In the genomic region with DNA sequence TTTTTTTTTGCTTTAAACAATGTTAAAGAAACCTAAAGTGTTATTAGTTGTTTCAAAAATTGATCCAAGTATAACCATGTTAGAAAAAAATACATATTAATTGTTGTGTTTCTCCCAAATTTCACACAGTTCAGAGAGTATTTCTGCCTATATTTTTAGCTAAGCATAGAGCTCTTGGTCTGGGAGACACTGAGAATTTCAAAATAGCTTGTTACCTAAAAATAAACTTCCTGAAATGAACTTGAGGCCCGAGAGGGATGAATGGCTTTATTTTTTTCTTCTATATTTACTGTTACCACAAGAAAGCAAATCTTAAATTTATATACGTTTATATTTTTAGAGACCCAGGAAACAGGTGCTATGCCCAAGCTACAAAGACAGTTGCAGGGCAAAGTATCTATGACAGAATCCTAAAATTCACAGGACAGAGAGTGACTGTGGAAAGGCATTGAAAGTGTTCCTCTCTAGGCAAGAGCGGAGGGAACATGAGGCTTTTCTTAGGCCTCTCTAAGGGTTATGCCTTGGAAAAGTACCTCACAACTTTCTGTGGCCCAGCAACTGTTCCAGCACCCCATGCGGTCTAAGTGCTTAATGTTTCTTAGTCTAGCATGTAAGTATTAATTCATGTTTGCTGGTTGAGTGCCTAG, we compare ENCODE assay signal across 10 cellular contexts. TPM values are rescaled to one million over a fixed set of nuclear protein-coding genes. Genes with fewer than 3 reads are reported as not detected.
DNase-seq lines count a peak whose midpoint lies in the region; ATAC-seq, FAIRE-seq and TF ChIP-seq lines count a peak whose summit lies in the region.
"Had no signal": no experiment of that assay in that cellular context is flagged by ENCODE, and none has a peak within 500 bp of the region (broad histone marks: within the 10 kb centered on the region; RNA-seq: fewer than 3 reads in every experiment).

No MANE protein-coding gene starts in this region.

- H3K9me3 ChIP-seq in mammary epithelial cell (replicated peaks; ENCODE audit: insufficient read depth, low read length) (no peaks in the 10 kb centered on the region), HepG2 (ENCODE audit: low read length) (no peaks in the 10 kb centered on the region), aorta (ENCODE audit: control insufficient read depth, low read length) (no peaks in the 10 kb centered on the region), GM23248 (ENCODE audit: low read depth) (no peaks in the 10 kb centered on the region)
- H3K9me3 ChIP-seq: BE2C had no signal

- 79% methylated on average over 4 of the region's 4 CpGs for WGBS in mammary epithelial cell (ENCODE audit: low coverage, missing lambda C conversion rate)
- WGBS in HepG2 (ENCODE audit: low lambda C conversion rate) = 66% methylated on average over 4 of the region's 4 CpGs
- WGBS in aorta, 2 donors = 12 to 19% methylated on average over 4 of the region's 4 CpGs
- 85% methylated on average over 4 of the region's 4 CpGs for WGBS in GM23248 (ENCODE audit: low coverage in 1 of 2, low lambda C conversion rate in 2 of 2, missing lambda C conversion rate in 2 of 2), 2 experiments

- TF ChIP-seq CTCF in MCF 10A (IDR thresholded peaks at IDR 0.05; ENCODE audit: unreplicated experiment) (no peak), mammary epithelial cell (conservative IDR thresholded peaks at IDR 0.05 in 1 of 2, IDR thresholded peaks at IDR 0.05 in 1 of 2; ENCODE audit: extremely low read depth in 1 of 2, insufficient read depth in 1 of 2, low read depth in 1 of 2, low read length in 2 of 2) (no peak), activated B cell treated with CpG ODN at 0.5 μM for 24 hours (IDR thresholded peaks at IDR 0.05) (no peak), HepG2 (CRISPR knock-in tag; IDR thresholded peaks at IDR 0.05) (no peak)

- H3K36me3 Mint-ChIP-seq in MCF 10A (ENCODE audit: insufficient read depth, unreplicated experiment) (peaks cover 85% of the 10 kb centered on the region), activated B cell treated with CpG ODN at 0.5 μM for 24 hours (ENCODE audit: low read depth) (peaks cover 58% of the 10 kb centered on the region)

- H3K27me3 Mint-ChIP-seq in MCF 10A (ENCODE audit: insufficient read depth, unreplicated experiment) = no peaks in the 10 kb centered on the region
- no peaks in the 10 kb centered on the region for H3K27me3 Mint-ChIP-seq in activated B cell treated with CpG ODN at 0.5 μM for 24 hours

- H2AFZ ChIP-seq in mammary epithelial cell (ENCODE audit: low read depth, low read length) = no peak overlapping the region
- H2AFZ ChIP-seq in HepG2 (ENCODE audit: low read length) = no peak overlapping the region
- no peak overlapping the region for H2AFZ ChIP-seq in GM23248

- no TSS peak for BruUV-seq in MCF 10A (replicated peaks; lab: Mats Ljungman, UMichigan)
- BruUV-seq in mammary epithelial cell (replicated peaks; lab: Mats Ljungman, UMichigan) = no TSS peak
- no TSS peak for BruUV-seq in HepG2 (replicated peaks; lab: Mats Ljungman, UMichigan)

- in situ Hi-C loops in mammary epithelial cell (cut with MboI; ENCODE audit: low sequenced_read_pairs in 2 of 2) = no loop called here
- in situ Hi-C loops in HepG2 (cut with HindIII; ENCODE audit: extremely low pct_ligation_motif_present, low pct_unique_long_range_greater_than_20kb) = no loop called here
- in situ Hi-C loops in GM23248 (cut with MboI) = no loop called here

- dilution Hi-C loops in mammary epithelial cell (cut with HindIII; ENCODE audit: low sequenced_read_pairs) = no loop called here

- no peaks in the 10 kb centered on the region for H3K9me2 ChIP-seq in GM23248 (ENCODE audit: insufficient read depth)

- H3K9ac ChIP-seq in mammary epithelial cell (ENCODE audit: insufficient read depth, low read length) (no peak overlapping the region), HepG2 (ENCODE audit: insufficient read depth, low read depth, low read length) (no peak overlapping the region), GM23248 (no peak overlapping the region)

- POLR2A ChIA-PET in MCF 10A (lab: Yijun Ruan, JAX) (interaction anchor here (0.7 to 2.2 kb wide), 8 partner anchors 7 to 125 kb away, joined by 4 to 8 read pairs (median 5); partner anchors contain the start of gene TGFBR2), activated B cell treated with CpG ODN at 0.5 μM for 24 hours (lab: Charles Lee) (interaction anchor here (0.7 to 5.0 kb wide), 16 partner anchors 7 to 165 kb away, joined by 3 to 42 read pairs (median 8); partner anchors contain the start of gene TGFBR2), HepG2 (lab: Yijun Ruan, JAX) (interaction anchor here (1.2 to 2.1 kb wide), 2 partner anchors 12 to 383 kb away, joined by 3 to 6 read pairs; no protein-coding TSS in a partner anchor)

- H4K20me1 ChIP-seq in mammary epithelial cell (ENCODE audit: insufficient read depth, low read length) (peaks cover 10% of the 10 kb centered on the region), HepG2 (ENCODE audit: insufficient read depth, low read length) (peaks cover 100% of the 10 kb centered on the region), GM23248 (ENCODE audit: insufficient read depth) (0 out of 2 replicates have a peak, but pooled peaks cover 6% of the 10 kb centered on the region)

- H3K27me3 ChIP-seq in mammary epithelial cell (ENCODE audit: insufficient read depth, low read length) (no peaks in the 10 kb centered on the region), HepG2 (ENCODE audit: control insufficient read depth in 1 of 2, insufficient read depth in 2 of 2, low read length in 2 of 2) (no peaks in the 10 kb centered on the region), aorta (ENCODE audit: control insufficient read depth in 1 of 2, insufficient read depth in 2 of 2, low read length in 1 of 2) (no peaks in the 10 kb centered on the region), GM23248 (replicated peaks; ENCODE audit: insufficient read depth) (no peaks in the 10 kb centered on the region)
- H3K27me3 ChIP-seq: BE2C had no signal

- FAIRE-seq in HepG2 (lab: Jason Lieb, UNC) = no peak

- DNase-seq in MCF 10A (ENCODE audit: unreplicated experiment) = no peak
- DNase-seq in mammary epithelial cell = no peak
- no peak for DNase-seq in activated B cell treated with CpG ODN at 0.5 μM for 24 hours
- no peak for DNase-seq in HepG2 (ENCODE audit: low spot score)
- DNase-seq in aorta = no peak
- DNase-seq in GM23248 = no peak
- no peak for DNase-seq in NK-92 treated with Interleukin-12 subunit alpha and Interleukin-12 subunit beta, amount 100 ng/mL, for 24 hours (lab: John Stamatoyannopoulos, UW)
- no peak for DNase-seq in SHP77 (lab: John Stamatoyannopoulos, UW)
- DNase-seq: BE2C, NCI-H510A had no signal

- H3K79me2 ChIP-seq in mammary epithelial cell (ENCODE audit: insufficient read depth, low read length) = peaks cover 99% of the 10 kb centered on the region
- H3K79me2 ChIP-seq in HepG2 (ENCODE audit: insufficient read depth, low read length) = peaks cover 98% of the 10 kb centered on the region
- peaks cover 100% of the 10 kb centered on the region for H3K79me2 ChIP-seq in GM23248 (ENCODE audit: insufficient read depth)

- peaks cover 13% of the 10 kb centered on the region for H3K4me1 ChIP-seq in mammary epithelial cell (ENCODE audit: insufficient read depth, low read length)
- H3K4me1 ChIP-seq in HepG2 (ENCODE audit: insufficient read depth, low read length) = peaks cover 95% of the 10 kb centered on the region
- H3K4me1 ChIP-seq in aorta (ENCODE audit: control insufficient read depth in 1 of 2, insufficient read depth in 2 of 2, low read length in 2 of 2) = peaks cover 14 to 18% of the 10 kb centered on the region in 2 donors
- peaks cover 40% of the 10 kb centered on the region for H3K4me1 ChIP-seq in GM23248 (ENCODE audit: insufficient read depth)
- H3K4me1 ChIP-seq: BE2C had no signal

- H3K36me3 ChIP-seq in mammary epithelial cell (ENCODE audit: insufficient read depth, low read length) (peaks cover 32% of the 10 kb centered on the region), HepG2 (replicated peaks in 1 of 2; ENCODE audit: control insufficient read depth in 1 of 2, insufficient read depth in 2 of 2, low read length in 2 of 2) (peaks cover 21 to 78% of the 10 kb centered on the region in 2 experiments), aorta (ENCODE audit: control insufficient read depth in 1 of 2, insufficient read depth in 2 of 2, low read length in 1 of 2) (peaks cover 6 to 11% of the 10 kb centered on the region in 2 donors), GM23248 (ENCODE audit: low read depth) (peaks cover 37% of the 10 kb centered on the region)
- H3K36me3 ChIP-seq: BE2C had no signal

- H3K27ac ChIP-seq in mammary epithelial cell (ENCODE audit: insufficient read depth, low read depth, low read length) (no peak overlapping the region), HepG2 (ENCODE audit: extremely low read length, insufficient read depth, low read length) (no peak overlapping the region), aorta (ENCODE audit: low read depth in 1 of 2, low read length in 2 of 2) (peak overlapping the region; percentile 52 to 55), GM23248 (no peak overlapping the region)

- H3K4me3 ChIP-seq in mammary epithelial cell (replicated peaks in 1 of 3; ENCODE audit: insufficient read depth in 1 of 3, low read depth in 2 of 3, low read length in 3 of 3) = no peak overlapping the region
- no peak overlapping the region for H3K4me3 ChIP-seq in HepG2 (replicated peaks in 1 of 3; ENCODE audit: insufficient read depth in 1 of 3, low read depth in 2 of 3, low read length in 3 of 3)
- H3K4me3 ChIP-seq in aorta (ENCODE audit: low read length in 2 of 2) = no peak overlapping the region
- H3K4me3 ChIP-seq in GM23248 = no peak overlapping the region

- TF ChIP-seq EP300 in HepG2 (IDR thresholded peaks at IDR 0.05; ENCODE audit: low read depth in 2 of 2, low read length in 2 of 2) (no peak), HepG2 (CRISPR knock-in tag; IDR thresholded peaks at IDR 0.05; ENCODE audit: borderline replicate concordance) (no peak)

- ATAC-seq in activated B cell treated with CpG ODN at 0.5 μM for 24 hours (ENCODE audit: low read depth) = peak; percentile 4
- ATAC-seq in HepG2 = no peak
- ATAC-seq in aorta (ENCODE audit: low FRiP score) = peak; percentile 11

- H3K27ac Mint-ChIP-seq in MCF 10A (ENCODE audit: low read depth, unreplicated experiment) = peak overlapping the region; percentile 25
- H3K27ac Mint-ChIP-seq in activated B cell treated with CpG ODN at 0.5 μM for 24 hours = peak overlapping the region; percentile 91

- H3K9me3 Mint-ChIP-seq in MCF 10A (ENCODE audit: unreplicated experiment) (no peaks in the 10 kb centered on the region), activated B cell treated with CpG ODN at 0.5 μM for 24 hours (no peaks in the 10 kb centered on the region)

- H3K4me1 Mint-ChIP-seq in MCF 10A (ENCODE audit: insufficient read depth, unreplicated experiment) = peaks cover 37% of the 10 kb centered on the region
- peaks cover 98% of the 10 kb centered on the region for H3K4me1 Mint-ChIP-seq in activated B cell treated with CpG ODN at 0.5 μM for 24 hours

- peaks cover 26% of the 10 kb centered on the region for H3F3A ChIP-seq in GM23248 (ENCODE audit: insufficient read depth)

- no peak overlapping the region for H3K4me2 ChIP-seq in mammary epithelial cell (ENCODE audit: insufficient read depth, low read depth, low read length)
- no peak overlapping the region for H3K4me2 ChIP-seq in HepG2 (ENCODE audit: low read depth, low read length)
- H3K4me2 ChIP-seq in GM23248 (ENCODE audit: unreplicated experiment) = no peak overlapping the region

- intact Hi-C loops in MCF 10A (cut with micrococcal nuclease) = no loop called here
- intact Hi-C loops in mammary epithelial cell (cut with micrococcal nuclease) = no loop called here
- intact Hi-C loops in activated B cell treated with CpG ODN at 0.5 μM for 24 hours (cut with micrococcal nuclease) = loop anchor here (5.0 to 10.0 kb wide), 2 partner anchors 34 to 1792 kb away; no protein-coding TSS in a partner anchor
- intact Hi-C loops in HepG2 (cut with micrococcal nuclease; ENCODE audit: unreplicated experiment) = no loop called here
- intact Hi-C loops in aorta (cut with DNase I) = no loop called here

- H3K4me3 Mint-ChIP-seq in MCF 10A (ENCODE audit: unreplicated experiment) (no peak overlapping the region), activated B cell treated with CpG ODN at 0.5 μM for 24 hours (peak overlapping the region; percentile 28)

- TF ChIP-seq RAD21 in HepG2 (CRISPR knock-in tag; IDR thresholded peaks at IDR 0.05) = no peak

- peak in 1 of 2 experiments; percentile 20; a peak in 1 of 4 replicates for TF ChIP-seq POLR2A in HepG2 (IDR thresholded peaks at IDR 0.05; ENCODE audit: insufficient read depth in 1 of 2, low read depth in 2 of 2, low read length in 2 of 2)

- CTCF ChIA-PET in MCF 10A (lab: Yijun Ruan, JAX) = interaction anchor here (1.0 to 1.2 kb wide), 3 partner anchors 8 to 34 kb away, joined by 3 to 8 read pairs (median 3); no protein-coding TSS in a partner anchor
- CTCF ChIA-PET in mammary epithelial cell (lab: Charles Lee; ENCODE audit: low non-redundant PET) = interaction anchor here (0.9 kb wide), 1 partner anchor 62 kb away, joined by 4 read pairs; no protein-coding TSS in a partner anchor
- CTCF ChIA-PET in activated B cell treated with CpG ODN at 0.5 μM for 24 hours (lab: Charles Lee) = interaction anchor here (0.7 to 2.8 kb wide), 6 partner anchors 14 to 444 kb away, joined by 3 to 12 read pairs (median 6); partner anchors contain the start of gene TGFBR2
- CTCF ChIA-PET in HepG2 (lab: Yijun Ruan, JAX; ENCODE audit: low intra/inter-chr PET ratio, low total read pairs) = no interaction called here

RNA-seq across cellular contexts. Expression of gene TGFBR2, which starts 36.4 kb away (rescaled TPM):
- total RNA-seq in MCF 10A (2022) = 103 and 104 TPM in 2 replicates
- total RNA-seq in mammary epithelial cell = 100 to 1,000 TPM; 149 to 179 TPM
- 289 TPM for polyA plus RNA-seq in mammary epithelial cell
- 320 TPM for polyA minus RNA-seq in mammary epithelial cell
- total RNA-seq in activated B cell treated with CpG ODN at 0.5 μM for 24 hours = 99.1 and 104 TPM in 2 replicates
- 68.1 and 82.2 TPM in 2 replicates for total RNA-seq in HepG2 (2016; rRNA removed; fragmentation: Illumina TruSeq; extraction: Trizol)
- 25.9 and 27.4 TPM in 2 replicates for total RNA-seq in HepG2 (2016; cell fraction: cytosol; rRNA removed; fragmentation: Illumina TruSeq; extraction: Trizol; ENCODE audit: low read depth)
- total RNA-seq in HepG2 (2016; cell fraction: insoluble cytoplasmic fraction; rRNA removed; fragmentation: Illumina TruSeq; extraction: Trizol) = 66.0 and 82.3 TPM in 2 replicates
- 67.6 and 68.8 TPM in 2 replicates for total RNA-seq in HepG2 (2016; cell fraction: membrane; rRNA removed; fragmentation: Illumina TruSeq; extraction: Trizol)
- 134 and 135 TPM in 2 replicates for total RNA-seq in HepG2 (2016; cell fraction: nucleus; rRNA removed; fragmentation: Illumina TruSeq; extraction: Trizol)
- 187 and 204 TPM in 2 replicates for polyA plus RNA-seq in HepG2 (2011; rRNA removed)
- polyA plus RNA-seq in HepG2 (2011; cell fraction: cytosol; rRNA removed) = 141 and 194 TPM in 2 replicates
- 105 and 123 TPM in 2 replicates for polyA plus RNA-seq in HepG2 (2011; cell fraction: nucleus; rRNA removed)
- polyA plus RNA-seq in HepG2 (2012) = 125 and 162 TPM in 2 replicates
- 8.6 and 9.7 TPM in 2 replicates for polyA plus RNA-seq in HepG2 (2016; cell fraction: cytosol; fragmentation: Illumina TruSeq; extraction: Trizol; ENCODE audit: low read depth)
- 68.0 and 70.0 TPM in 2 replicates for polyA plus RNA-seq in HepG2 (2016; cell fraction: insoluble cytoplasmic fraction; fragmentation: Illumina TruSeq; extraction: Trizol; ENCODE audit: low read depth)
- polyA plus RNA-seq in HepG2 (2016; cell fraction: membrane; fragmentation: Illumina TruSeq; extraction: Trizol; ENCODE audit: low read depth) = 38.2 and 38.9 TPM in 2 replicates
- polyA plus RNA-seq in HepG2 (2016; cell fraction: nucleus; fragmentation: Illumina TruSeq; extraction: Trizol; ENCODE audit: insufficient read depth, low read depth) = 134 and 138 TPM in 2 replicates
- 24.1 and 399 TPM in 2 replicates for polyA minus RNA-seq in HepG2 (2011; rRNA and poly(A)+ RNA removed; ENCODE audit: low replicate concordance)
- 188 and 237 TPM in 2 replicates for polyA minus RNA-seq in HepG2 (2011; cell fraction: cytosol; rRNA and poly(A)+ RNA removed)
- polyA minus RNA-seq in HepG2 (2011; cell fraction: nucleus; rRNA and poly(A)+ RNA removed) = 353 and 432 TPM in 2 replicates
- 100 to 1,000 TPM; 279 to 303 TPM for total RNA-seq in aorta
- 100 to 1,000 TPM in 1 of 2 donors, 10 to 100 TPM in 1; 57.3 to 153 TPM for polyA plus RNA-seq in aorta
- total RNA-seq in GM23248 (2014; rRNA removed; shearing (Covaris generic)) = 179 and 188 TPM in 2 replicates
- 134 and 135 TPM in 2 replicates for polyA plus RNA-seq in GM23248 (2016; fragmentation: Nextera tagmentation; extraction: Ambion mirVana)

Comparison
In these comparisons a context has a peak if more than half of its experiments do, and no peak if none do; other contexts are left out.
1. H3K27ac ChIP-seq: peak in aorta (2 of 2); none in mammary epithelial cell (single experiment), HepG2 (single experiment) and GM23248 (single experiment).